ENCODE assay signal across 9 cellular contexts in genomic region chr6:111748247-111748647, GRCh38.
DNase-seq lines count a peak whose midpoint lies in the region; ATAC-seq, FAIRE-seq and TF ChIP-seq lines count a peak whose summit lies in the region.
"Had no signal": no experiment of that assay in that cellular context is flagged by ENCODE, and none has a peak within 500 bp of the region (broad histone marks: within the 10 kb centered on the region; RNA-seq: fewer than 3 reads in every experiment).

No MANE protein-coding gene starts in this region.

- in situ Hi-C loops in HepG2 (cut with HindIII; ENCODE audit: extremely low pct_ligation_motif_present, low pct_unique_long_range_greater_than_20kb), result no loop called here

- no peak for DNase-seq in CD4-positive, CD25-positive, alpha-beta regulatory T cell
- DNase-seq in T-helper 17 cell (no peak), HepG2 (ENCODE audit: low spot score) (no peak), neural progenitor cell (ENCODE audit: low spot score) (no peak), pons (ENCODE audit: low spot score) (no peak), NCI-H524 treated with DMSO at 0.1 percent for 48 hours (lab: John Stamatoyannopoulos, UW) (no peak), DMS53 (lab: John Stamatoyannopoulos, UW) (no peak)
- DNase-seq: NCI-H446 treated with DMSO at 0.1 percent for 48 hours had no signal

- BruUV-seq in HepG2 (replicated peaks; lab: Mats Ljungman, UMichigan), result no TSS peak

- peak overlapping the region; percentile 69 to 78 (median 72) for H3K4me3 Mint-ChIP-seq in CD4-positive, CD25-positive, alpha-beta regulatory T cell
- H3K4me3 Mint-ChIP-seq in T-helper 17 cell (peak overlapping the region; percentile 82), neural progenitor cell (no peak overlapping the region)

- H3K4me1 Mint-ChIP-seq in CD4-positive, CD25-positive, alpha-beta regulatory T cell, result peaks cover 33 to 96% (median 83%) of the 10 kb centered on the region in 4 donors
- H3K4me1 Mint-ChIP-seq in T-helper 17 cell, result peaks cover 66% of the 10 kb centered on the region
- H3K4me1 Mint-ChIP-seq in neural progenitor cell, result peaks cover 65% of the 10 kb centered on the region

- WGBS in HepG2 (ENCODE audit: low lambda C conversion rate), result 81% methylated on average over 3 of the region's 3 CpGs

- intact Hi-C loops in HepG2 (cut with micrococcal nuclease; ENCODE audit: unreplicated experiment), result no loop called here

- TF ChIP-seq CTCF in HepG2 (CRISPR knock-in tag; IDR thresholded peaks at IDR 0.05) (no peak), neural progenitor cell (IDR thresholded peaks at IDR 0.05) (no peak)

- TF ChIP-seq POLR2A in GM18505 (IDR thresholded peaks at IDR 0.05; ENCODE audit: borderline replicate concordance, extremely low read depth, insufficient read depth, insufficient read length) (no peak), HepG2 (IDR thresholded peaks at IDR 0.05; ENCODE audit: insufficient read depth in 1 of 2, low read depth in 2 of 2, low read length in 2 of 2) (no peak)

- H3K9me3 ChIP-seq in CD4-positive, CD25-positive, alpha-beta regulatory T cell (ENCODE audit: control insufficient read depth in 2 of 2, low read length in 2 of 2), result no peaks in the 10 kb centered on the region
- no peaks in the 10 kb centered on the region for H3K9me3 ChIP-seq in T-helper 17 cell (ENCODE audit: control insufficient read depth, low read length, poor library complexity, severe bottlenecking)
- H3K9me3 ChIP-seq in HepG2 (ENCODE audit: low read length), result no peaks in the 10 kb centered on the region
- H3K9me3 ChIP-seq in neural progenitor cell (ENCODE audit: low read depth), result no peaks in the 10 kb centered on the region

- H3K27me3 ChIP-seq in CD4-positive, CD25-positive, alpha-beta regulatory T cell (ENCODE audit: control insufficient read depth, insufficient read depth, low read length), result no peaks in the 10 kb centered on the region
- H3K27me3 ChIP-seq in HepG2 (ENCODE audit: control insufficient read depth in 1 of 2, insufficient read depth in 2 of 2, low read length in 2 of 2), result no peaks in the 10 kb centered on the region
- H3K27me3 ChIP-seq in neural progenitor cell, result no peaks in the 10 kb centered on the region

- peaks cover 17% of the 10 kb centered on the region for H3K36me3 ChIP-seq in CD4-positive, CD25-positive, alpha-beta regulatory T cell (ENCODE audit: control insufficient read depth, insufficient read depth, low read length)
- H3K36me3 ChIP-seq in HepG2 (replicated peaks in 1 of 2; ENCODE audit: control insufficient read depth in 1 of 2, insufficient read depth in 2 of 2, low read length in 2 of 2) (no peaks in the 10 kb centered on the region), neural progenitor cell (no peaks in the 10 kb centered on the region)

- H3K4me3 ChIP-seq in CD4-positive, CD25-positive, alpha-beta regulatory T cell (ENCODE audit: low read depth, low read length), result peak overlapping the region; percentile 58
- H3K4me3 ChIP-seq in HepG2 (replicated peaks in 1 of 3; ENCODE audit: insufficient read depth in 1 of 3, low read depth in 2 of 3, low read length in 3 of 3) (no peak overlapping the region), neural progenitor cell (no peak overlapping the region)

- peak overlapping the region; percentile 76 to 94 (median 89) for H3K27ac Mint-ChIP-seq in CD4-positive, CD25-positive, alpha-beta regulatory T cell
- peak overlapping the region; percentile 100 for H3K27ac Mint-ChIP-seq in T-helper 17 cell
- no peak overlapping the region for H3K27ac Mint-ChIP-seq in neural progenitor cell

- no peaks in the 10 kb centered on the region for H4K20me1 ChIP-seq in HepG2 (ENCODE audit: insufficient read depth, low read length)
- peaks cover 18% of the 10 kb centered on the region for H4K20me1 ChIP-seq in neural progenitor cell (ENCODE audit: low read depth)

- CTCF ChIA-PET in HepG2 (lab: Yijun Ruan, JAX; ENCODE audit: low intra/inter-chr PET ratio, low total read pairs), result no interaction called here

- peak overlapping the region; percentile 74 for H3K27ac ChIP-seq in CD4-positive, CD25-positive, alpha-beta regulatory T cell (ENCODE audit: insufficient read depth, low read length, poor library complexity, severe bottlenecking)
- H3K27ac ChIP-seq in HepG2 (ENCODE audit: extremely low read length, insufficient read depth, low read length) (no peak overlapping the region), neural progenitor cell (no peak overlapping the region)

- H2AFZ ChIP-seq in HepG2 (ENCODE audit: low read length), result no peak overlapping the region
- H2AFZ ChIP-seq in neural progenitor cell (replicated peaks), result no peak overlapping the region

- H3K79me2 ChIP-seq in HepG2 (ENCODE audit: insufficient read depth, low read length), result no peaks in the 10 kb centered on the region
- peaks cover 5% of the 10 kb centered on the region for H3K79me2 ChIP-seq in neural progenitor cell (ENCODE audit: low read depth)

- H3K4me2 ChIP-seq in HepG2 (ENCODE audit: low read depth, low read length) (no peak overlapping the region), neural progenitor cell (no peak overlapping the region)

- no peak for TF ChIP-seq RAD21 in HepG2 (CRISPR knock-in tag; IDR thresholded peaks at IDR 0.05)

- POLR2A ChIA-PET in HepG2 (lab: Yijun Ruan, JAX), result no interaction called here

- H3K9me3 Mint-ChIP-seq in CD4-positive, CD25-positive, alpha-beta regulatory T cell, result no peaks in the 10 kb centered on the region
- H3K9me3 Mint-ChIP-seq in neural progenitor cell, result no peaks in the 10 kb centered on the region

- TF ChIP-seq EP300 in HepG2 (IDR thresholded peaks at IDR 0.05; ENCODE audit: low read depth in 2 of 2, low read length in 2 of 2), result no peak
- no peak for TF ChIP-seq EP300 in HepG2 (CRISPR knock-in tag; IDR thresholded peaks at IDR 0.05; ENCODE audit: borderline replicate concordance)

- peak; percentile 23 for FAIRE-seq in HepG2 (lab: Jason Lieb, UNC)

- peaks cover 51% of the 10 kb centered on the region for H3K36me3 Mint-ChIP-seq in CD4-positive, CD25-positive, alpha-beta regulatory T cell
- H3K36me3 Mint-ChIP-seq in T-helper 17 cell (ENCODE audit: low read depth) (peaks cover 15% of the 10 kb centered on the region), neural progenitor cell (peaks cover 10% of the 10 kb centered on the region)

- no peak for ATAC-seq in CD4-positive, CD25-positive, alpha-beta regulatory T cell (ENCODE audit: low read depth in 2 of 2)
- ATAC-seq in GM18505 (IDR thresholded peaks at IDR 0.05; ENCODE audit: unreplicated experiment) (peak; percentile 69), T-helper 17 cell (no peak), HepG2 (no peak)

- H3F3A ChIP-seq in neural progenitor cell (ENCODE audit: low read depth), result peaks cover 5% of the 10 kb centered on the region

- no peaks in the 10 kb centered on the region for H3K27me3 Mint-ChIP-seq in CD4-positive, CD25-positive, alpha-beta regulatory T cell
- H3K27me3 Mint-ChIP-seq in T-helper 17 cell, result no peaks in the 10 kb centered on the region
- peaks cover 2% of the 10 kb centered on the region for H3K27me3 Mint-ChIP-seq in neural progenitor cell (ENCODE audit: insufficient read depth, low read depth)

- H3K9ac ChIP-seq in HepG2 (ENCODE audit: insufficient read depth, low read depth, low read length) (no peak overlapping the region), neural progenitor cell (no peak overlapping the region)

- peaks cover 85% of the 10 kb centered on the region for H3K4me1 ChIP-seq in CD4-positive, CD25-positive, alpha-beta regulatory T cell (ENCODE audit: control insufficient read depth, insufficient read depth, low read length, poor library complexity, severe bottlenecking)
- no peaks in the 10 kb centered on the region for H3K4me1 ChIP-seq in HepG2 (ENCODE audit: insufficient read depth, low read length)
- H3K4me1 ChIP-seq in neural progenitor cell, result peaks cover 52% of the 10 kb centered on the region

TF ChIP-seq in HepG2, 621 proteins besides CTCF, POLR2A, EP300 and RAD21 (continues in another document):
- TF ChIP-seq ZNF343 (CRISPR knock-in tag; IDR thresholded peaks at IDR 0.05) (no peak), MED13 (CRISPR knock-in tag; IDR thresholded peaks at IDR 0.05) (no peak), ARID5B (CRISPR knock-in tag; IDR thresholded peaks at IDR 0.05) (no peak), HIC2 (CRISPR knock-in tag; IDR thresholded peaks at IDR 0.05; ENCODE audit: low read depth) (no peak)
